In genomic region chr10:23186697-23187096, GRCh38 we compare ENCODE assay signal across 16 cellular contexts. TPM values are rescaled to one million over a fixed set of nuclear protein-coding genes. Genes with fewer than 3 reads are reported as not detected.
A peak's percentile ranks its signal among the peaks of the same experiment; 100 is the strongest.
DNase-seq lines count a peak whose midpoint lies in the region; ATAC-seq and TF ChIP-seq lines count a peak whose summit lies in the region.
"Had no signal": no experiment of that assay in that cellular context is flagged by ENCODE, and none has a peak within 500 bp of the region (broad histone marks: within the 10 kb centered on the region; RNA-seq: fewer than 3 reads in every experiment).

No MANE protein-coding gene starts in this region.

- H3K4me3 Mint-ChIP-seq in WTC11, result no peak overlapping the region
- H3K4me3 Mint-ChIP-seq: CD8-positive, alpha-beta memory T cell had no signal

- no peaks in the 10 kb centered on the region for H3K9me3 Mint-ChIP-seq in WTC11
- H3K9me3 Mint-ChIP-seq: CD8-positive, alpha-beta memory T cell had no signal

- peaks cover 27% of the 10 kb centered on the region for H3K4me1 Mint-ChIP-seq in WTC11
- H3K4me1 Mint-ChIP-seq: CD8-positive, alpha-beta memory T cell had no signal

- peak; percentile 23; the same call in 1 of the 2 replicates for ATAC-seq in WTC11
- ATAC-seq in left colon, result peak; percentile 48
- no peak for ATAC-seq in esophagus mucosa
- ATAC-seq: GM12878 had no signal

- TF ChIP-seq CTCF in WTC11 (IDR thresholded peaks at IDR 0.05), result no peak

- CTCF ChIA-PET in WTC11 (lab: Charles Lee), result interaction anchor here (1.0 to 2.2 kb wide), 3 partner anchors 13 to 106 kb away, joined by 3 to 11 read pairs (median 6); no protein-coding TSS in a partner anchor

- peak; percentile 88 for DNase-seq in DMS53 (lab: John Stamatoyannopoulos, UW)
- DNase-seq in WTC11 (ENCODE audit: low spot score), result no peak
- no peak for DNase-seq in left colon
- peak; percentile 41 for DNase-seq in renal cortical epithelial cell (ENCODE audit: low read depth)
- no peak for DNase-seq in NCI-H82 (lab: John Stamatoyannopoulos, UW)
- no peak for DNase-seq in NCI-H1092 (lab: John Stamatoyannopoulos, UW)
- DNase-seq: 8988T; AML-193; Caco-2; CD8-positive, alpha-beta memory T cell; DMS79; H7 had no signal

- POLR2A ChIA-PET in WTC11 (lab: Charles Lee), result interaction anchor here (0.6 kb wide), 1 partner anchor 13 kb away, joined by 3 read pairs; no protein-coding TSS in a partner anchor

- H3K27me3 Mint-ChIP-seq in WTC11 (ENCODE audit: low read depth), result peaks cover 90% of the 10 kb centered on the region

- intact Hi-C loops in left colon (cut with DNase I, micrococcal nuclease), result no loop called here

- no peak overlapping the region for H3K27ac Mint-ChIP-seq in WTC11

- no peaks in the 10 kb centered on the region for H3K36me3 Mint-ChIP-seq in WTC11
- H3K36me3 Mint-ChIP-seq: CD8-positive, alpha-beta memory T cell had no signal

TF ChIP-seq in WTC11, 78 proteins besides CTCF, POLR2A, EP300 and RAD21:
- TF ChIP-seq SP1 (CRISPR knock-in tag; conservative IDR thresholded peaks at IDR 0.05) (no peak), CREB1 (CRISPR knock-in tag; IDR thresholded peaks at IDR 0.05) (no peak), ZNF232 (CRISPR knock-in tag; IDR thresholded peaks at IDR 0.05) (no peak), FOXP1 (CRISPR knock-in tag; IDR thresholded peaks at IDR 0.05; ENCODE audit: borderline replicate concordance) (no peak), TCF7 (CRISPR knock-in tag; IDR thresholded peaks at IDR 0.05; ENCODE audit: low read depth) (no peak), ETV6 (CRISPR knock-in tag; IDR thresholded peaks at IDR 0.05) (no peak), ARID4B (CRISPR knock-in tag; IDR thresholded peaks at IDR 0.05; ENCODE audit: borderline replicate concordance) (no peak)
TF ChIP-seq in WTC11: peak in this region for 0.

RNA-seq across cellular contexts. Expression of gene PTF1A, which starts 5.4 kb away (rescaled TPM):
- total RNA-seq in WTC11 (2021) (0.11 TPM in 1 of 3 replicates, not detected in the others), left colon (not detected), renal cortical epithelial cell (not detected in 2 replicates), esophagus mucosa (not detected)
- total RNA-seq: Caco-2; CD8-positive, alpha-beta memory T cell; G401; GM12878; HT1080 had no signal

Comparison
In these comparisons a context has a peak if more than half of its experiments do, and no peak if none do; other contexts are left out.
1. DNase-seq: peak in DMS53 (single experiment) and renal cortical epithelial cell (single experiment); none in WTC11 (single experiment), left colon (0 of 2), NCI-H82 (single experiment) and NCI-H1092 (single experiment).